Comparison of ENCODE assay signal across 8 cellular contexts in the genomic region with DNA sequence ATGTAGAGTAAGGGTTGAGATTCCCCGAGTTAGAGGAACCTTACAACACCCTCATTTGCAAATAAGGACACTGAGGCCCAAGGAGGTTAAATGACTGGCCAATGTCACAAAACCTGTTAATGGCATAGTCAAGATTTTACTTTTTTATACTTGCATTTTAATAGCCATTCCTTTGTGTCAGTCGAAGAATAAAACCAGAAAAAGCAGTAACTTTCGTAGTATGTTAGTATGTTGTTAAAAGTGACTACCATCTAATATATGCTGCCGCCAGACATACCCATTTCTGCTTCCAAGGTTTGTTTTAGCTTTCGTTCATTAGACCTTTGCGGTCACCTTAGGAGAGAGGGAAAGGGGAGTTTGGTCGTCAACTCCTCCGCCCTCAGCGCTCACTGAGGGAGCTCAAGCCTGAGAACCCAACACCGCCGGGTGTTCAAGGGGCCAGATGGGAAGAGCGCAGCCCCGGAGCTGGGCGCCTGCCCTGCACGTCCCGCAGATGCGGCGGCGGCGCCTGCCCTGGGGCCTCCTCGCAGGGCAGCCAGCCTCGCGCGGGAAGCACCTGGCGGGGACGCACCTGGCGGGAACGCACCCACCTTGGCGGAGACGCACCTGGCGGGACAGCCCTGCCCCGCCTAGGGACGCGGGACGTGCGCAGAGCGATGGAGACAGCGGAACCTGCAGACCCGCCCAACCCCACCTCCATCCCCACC. TPM values are rescaled to one million over a fixed set of nuclear protein-coding genes. Genes with fewer than 3 reads are reported as not detected.
A peak's percentile ranks its signal among the peaks of the same experiment; 100 is the strongest.
DNase-seq lines count a peak whose midpoint lies in the region; ATAC-seq, FAIRE-seq and TF ChIP-seq lines count a peak whose summit lies in the region.

No MANE protein-coding gene starts in this region.

- H3K4me3 Mint-ChIP-seq in stimulated activated memory B cell treated with anti-CD40 and anti-IgM and Interleukin-4, amounts not matched to agents 10 μg/mL and 1 μg/mL and 100 μg/mL, for 72 hours: peak overlapping the region; percentile 94

- H3K27ac Mint-ChIP-seq in stimulated activated memory B cell treated with anti-CD40 and anti-IgM and Interleukin-4, amounts not matched to agents 10 μg/mL and 1 μg/mL and 100 μg/mL, for 72 hours: peak overlapping the region; percentile 98

- FAIRE-seq in GM12891 (lab: Jason Lieb, UNC): peak; percentile 33

- H3K9me3 Mint-ChIP-seq in stimulated activated memory B cell treated with anti-CD40 and anti-IgM and Interleukin-4, amounts not matched to agents 10 μg/mL and 1 μg/mL and 100 μg/mL, for 72 hours: peaks cover 3% of the 10 kb centered on the region

- ATAC-seq in HG02870 (IDR thresholded peaks at IDR 0.05; ENCODE audit: unreplicated experiment): peak; percentile 1
- ATAC-seq in stimulated activated memory B cell treated with anti-CD40 and anti-IgM and Interleukin-4, amounts not matched to agents 10 μg/mL and 1 μg/mL and 100 μg/mL, for 72 hours: peak; percentile 45

- TF ChIP-seq POLR2A in GM12891 (IDR thresholded peaks at IDR 0.05; ENCODE audit: low read depth, low read length): no peak

- peaks cover 15% of the 10 kb centered on the region for H3K4me1 Mint-ChIP-seq in stimulated activated memory B cell treated with anti-CD40 and anti-IgM and Interleukin-4, amounts not matched to agents 10 μg/mL and 1 μg/mL and 100 μg/mL, for 72 hours

- peaks cover 10% of the 10 kb centered on the region for H3K36me3 Mint-ChIP-seq in stimulated activated memory B cell treated with anti-CD40 and anti-IgM and Interleukin-4, amounts not matched to agents 10 μg/mL and 1 μg/mL and 100 μg/mL, for 72 hours

- DNase-seq in AG10803 (ENCODE audit: low read depth) (peak; percentile 38), GM12891 (ENCODE audit: insufficient read length, low spot score) (no peak), NCI-H2081 treated with DMSO at 0.1 percent for 48 hours (lab: John Stamatoyannopoulos, UW) (peak; percentile 35), astrocyte of the hippocampus (ENCODE audit: low read depth, low spot score) (peak; percentile 60), inferior parietal cortex (ENCODE audit: extremely low spot score) (peak; percentile 14)
- DNase-seq in activated effector memory CD4-positive, alpha-beta T cell treated with anti-CD3 and anti-CD28 coated beads, Interleukin-2, amount 50 U/mL, for 16 hours: no peak

- no peaks in the 10 kb centered on the region for H3K27me3 Mint-ChIP-seq in stimulated activated memory B cell treated with anti-CD40 and anti-IgM and Interleukin-4, amounts not matched to agents 10 μg/mL and 1 μg/mL and 100 μg/mL, for 72 hours

- TF ChIP-seq CTCF in AG10803 (conservative IDR thresholded peaks at IDR 0.05; ENCODE audit: low read length): no peak

- H3K4me3 ChIP-seq in AG10803 (ENCODE audit: low read length): peak overlapping the region; percentile 83

TF ChIP-seq in GM12891, 5 proteins besides CTCF, POLR2A, EP300 and RAD21:
- TF ChIP-seq POLR2AphosphoS5 (IDR thresholded peaks at IDR 0.05; ENCODE audit: low read depth, low read length) (no peak), PAX5 (IDR thresholded peaks at IDR 0.05; ENCODE audit: insufficient read depth, low read length, severe bottlenecking) (no peak), TAF1 (IDR thresholded peaks at IDR 0.05; ENCODE audit: low read depth, low read length) (no peak), SPI1 (IDR thresholded peaks at IDR 0.05; ENCODE audit: low read depth, low read length) (no peak), POU2F2 (IDR thresholded peaks at IDR 0.05; ENCODE audit: low read depth, low read length) (no peak)

RNA-seq across cellular contexts. Expression of gene VPS26C, which starts 0.5 kb away (rescaled TPM):
- polyA plus RNA-seq in GM12891 (2012; ENCODE audit: low read depth, missing spikeins): 29.8 TPM

Comparison
In these comparisons a context has a peak if more than half of its experiments do, and no peak if none do; other contexts are left out.
1. DNase-seq: peak in AG10803 (single experiment), NCI-H2081 treated with DMSO at 0.1 percent for 48 hours (single experiment), astrocyte of the hippocampus (single experiment) and inferior parietal cortex (single experiment); none in GM12891 (single experiment) and activated effector memory CD4-positive, alpha-beta T cell treated with anti-CD3 and anti-CD28 coated beads, Interleukin-2, amount 50 U/mL, for 16 hours (single experiment).